ENCODE assay signal across 8 cellular contexts in the genomic region with DNA sequence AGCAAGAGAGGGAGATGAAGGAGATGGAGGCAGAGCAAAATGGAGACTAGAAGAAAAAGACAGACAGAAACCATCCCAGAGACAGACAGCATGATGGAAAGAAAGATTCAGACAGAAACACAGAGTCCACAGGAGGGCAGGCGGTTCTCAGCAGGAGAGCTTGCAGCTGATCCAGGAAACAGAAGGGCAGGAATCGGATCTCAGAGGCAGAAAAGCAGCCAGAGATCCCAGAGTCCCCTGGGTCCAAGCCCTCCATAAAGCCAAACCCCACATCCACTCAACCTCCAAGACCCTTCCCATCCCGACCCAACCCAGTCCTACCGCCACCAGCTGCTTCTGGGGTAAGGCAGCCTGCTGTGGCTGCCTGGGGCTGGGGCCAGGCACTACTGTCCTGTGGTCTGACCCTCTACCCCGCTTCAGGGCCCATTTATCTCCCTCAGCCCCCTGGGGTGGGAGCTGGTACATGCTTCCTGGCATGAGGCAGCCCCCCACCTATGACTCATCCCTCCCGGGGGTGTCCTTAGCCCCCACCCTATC. TPM values are rescaled to one million over a fixed set of nuclear protein-coding genes. Genes with fewer than 3 reads are reported as not detected.
A peak's percentile ranks its signal among the peaks of the same experiment; 100 is the strongest.
DNase-seq lines count a peak whose midpoint lies in the region; ATAC-seq, FAIRE-seq and TF ChIP-seq lines count a peak whose summit lies in the region.

Gene UCN2, minus strand, starts transcription at position 400 of the 537 bp plus-strand sequence. CDS start 657 bp downstream, outside the sequence.

- H3K36me3 Mint-ChIP-seq in activated naive CD8-positive, alpha-beta T cell treated with anti-CD3 and anti-CD28 coated beads, Interleukin-2, amount 50 U/mL, for 24 hours (ENCODE audit: low read depth) = no peaks in the 10 kb centered on the region
- no peaks in the 10 kb centered on the region for H3K36me3 Mint-ChIP-seq in immature natural killer cell

- no peaks in the 10 kb centered on the region for H3K36me3 ChIP-seq in A673 (ENCODE audit: insufficient read depth, low read length, poor library complexity, severe bottlenecking)
- H3K36me3 ChIP-seq in HEK293 (ENCODE audit: control insufficient read depth in 2 of 2, insufficient read depth in 1 of 2, low read length in 2 of 2) = no peaks in the 10 kb centered on the region

- H3K4me3 ChIP-seq in A673 (ENCODE audit: low read depth, low read length, poor library complexity, severe bottlenecking) (no peak within 1 kb of the TSS), HEK293 (ENCODE audit: low read depth, low read length) (no peak within 1 kb of the TSS)

- no peaks in the 10 kb centered on the region for H3K9me3 Mint-ChIP-seq in activated naive CD8-positive, alpha-beta T cell treated with anti-CD3 and anti-CD28 coated beads, Interleukin-2, amount 50 U/mL, for 24 hours
- H3K9me3 Mint-ChIP-seq in immature natural killer cell = no peaks in the 10 kb centered on the region

- DNase-seq in A673 (ENCODE audit: low spot score) (peak; percentile 30), immature natural killer cell (no peak), GM12891 (ENCODE audit: insufficient read length, low spot score) (no peak), SW 1271 (lab: John Stamatoyannopoulos, UW) (no peak)
- DNase-seq in activated naive CD8-positive, alpha-beta T cell treated with anti-CD3 and anti-CD28 coated beads, Interleukin-2, amount 50 U/mL, for 24 hours = no peak

- H3K9me3 ChIP-seq in A673 (ENCODE audit: low read depth, low read length, poor library complexity, severe bottlenecking) (no peaks in the 10 kb centered on the region), HEK293 (ENCODE audit: control insufficient read depth, insufficient read depth, low read depth, low read length) (no peaks in the 10 kb centered on the region)

- no TSS peak for BruUV-seq in A673 (replicated peaks; lab: Mats Ljungman, UMichigan)

- ATAC-seq in activated naive CD8-positive, alpha-beta T cell treated with anti-CD3 and anti-CD28 coated beads, Interleukin-2, amount 50 U/mL, for 24 hours = no peak
- ATAC-seq in HG02642 (IDR thresholded peaks at IDR 0.05; ENCODE audit: poor library complexity, unreplicated experiment) = no peak
- ATAC-seq in GM19328 (IDR thresholded peaks at IDR 0.05; ENCODE audit: unreplicated experiment) = no peak

- no peak within 1 kb of the TSS for H3K4me3 Mint-ChIP-seq in activated naive CD8-positive, alpha-beta T cell treated with anti-CD3 and anti-CD28 coated beads, Interleukin-2, amount 50 U/mL, for 24 hours
- peak within 1 kb of the TSS; percentile 33 to 74 (median 48) for H3K4me3 Mint-ChIP-seq in immature natural killer cell

- no peak for TF ChIP-seq CTCF in A673 (conservative IDR thresholded peaks at IDR 0.05; ENCODE audit: low read depth, low read length)
- TF ChIP-seq CTCF in HEK293 (tag by site-specific recombination; IDR thresholded peaks at IDR 0.05) = no peak

- H3K27me3 ChIP-seq in A673 (replicated peaks; ENCODE audit: insufficient read depth, low read depth, low read length, poor library complexity) = no peaks in the 10 kb centered on the region

- POLR2A ChIA-PET in A673 (lab: Charles Lee; ENCODE audit: low non-redundant PET) (no interaction called here), HEK293 (lab: Yijun Ruan, JAX) (no interaction called here)

- no peak within 1 kb of the TSS for H3K27ac ChIP-seq in A673 (ENCODE audit: low read depth, low read length, poor library complexity, severe bottlenecking)
- no peak within 1 kb of the TSS for H3K27ac ChIP-seq in HEK293 (ENCODE audit: extremely low read depth, low read depth, low read length)

- peak within 1 kb of the TSS; percentile 16 for H3K27ac Mint-ChIP-seq in activated naive CD8-positive, alpha-beta T cell treated with anti-CD3 and anti-CD28 coated beads, Interleukin-2, amount 50 U/mL, for 24 hours
- H3K27ac Mint-ChIP-seq in immature natural killer cell = peak within 1 kb of the TSS; percentile 84 to 96 (median 90)

- H3K27me3 Mint-ChIP-seq in activated naive CD8-positive, alpha-beta T cell treated with anti-CD3 and anti-CD28 coated beads, Interleukin-2, amount 50 U/mL, for 24 hours = peaks cover 2% of the 10 kb centered on the region
- peaks cover 0 to 5% (median 2%) of the 10 kb centered on the region in 3 donors for H3K27me3 Mint-ChIP-seq in immature natural killer cell (ENCODE audit: low read depth in 3 of 3)

- H3K4me1 ChIP-seq in A673 (ENCODE audit: insufficient read depth, low read length, poor library complexity, severe bottlenecking) = peaks cover 9% of the 10 kb centered on the region
- no peaks in the 10 kb centered on the region for H3K4me1 ChIP-seq in HEK293 (ENCODE audit: control insufficient read depth, insufficient read depth, low read length)

- CTCF ChIA-PET in A673 (lab: Charles Lee) (no interaction called here), HEK293 (lab: Yijun Ruan, JAX) (interaction anchor here (1.2 kb wide), 1 partner anchor 127 kb away, joined by 5 read pairs; no protein-coding TSS in a partner anchor)

- H3K4me1 Mint-ChIP-seq in activated naive CD8-positive, alpha-beta T cell treated with anti-CD3 and anti-CD28 coated beads, Interleukin-2, amount 50 U/mL, for 24 hours = peaks cover 26% of the 10 kb centered on the region
- H3K4me1 Mint-ChIP-seq in immature natural killer cell = peaks cover 20 to 25% of the 10 kb centered on the region in 2 donors

- intact Hi-C loops in A673 (cut with micrococcal nuclease; ENCODE audit: unreplicated experiment) = no loop called here

- no peak for FAIRE-seq in GM12891 (lab: Jason Lieb, UNC)

- no peak for TF ChIP-seq POLR2A in GM12891 (IDR thresholded peaks at IDR 0.05; ENCODE audit: low read depth, low read length)

TF ChIP-seq in HEK293, 187 proteins besides CTCF, POLR2A, EP300 and RAD21 (continues in another document):
- TF ChIP-seq ZBTB17 (tag by site-specific recombination; IDR thresholded peaks at IDR 0.05) (peak; percentile 91), ZNF658 (tag by site-specific recombination; IDR thresholded peaks at IDR 0.05) (no peak), ZFP41 (tag by site-specific recombination; IDR thresholded peaks at IDR 0.05; ENCODE audit: borderline replicate concordance) (no peak), GLI4 (tag by site-specific recombination; IDR thresholded peaks at IDR 0.05) (no peak), ZNF529 (tag by site-specific recombination; IDR thresholded peaks at IDR 0.05; ENCODE audit: insufficient replicate concordance) (no peak), ZNF366 (tag by site-specific recombination; conservative IDR thresholded peaks at IDR 0.05) (peak; percentile 58; the same call in 1 of the 2 replicates), ZNF639 (tag by site-specific recombination; IDR thresholded peaks at IDR 0.05) (no peak), ZNF548 (tag by site-specific recombination; IDR thresholded peaks at IDR 0.05) (no peak), ZNF792 (tag by site-specific recombination; IDR thresholded peaks at IDR 0.05) (no peak)

TF ChIP-seq in GM12891, 5 proteins besides CTCF, POLR2A, EP300 and RAD21:
- TF ChIP-seq SPI1 (IDR thresholded peaks at IDR 0.05; ENCODE audit: low read depth, low read length) (no peak), PAX5 (IDR thresholded peaks at IDR 0.05; ENCODE audit: insufficient read depth, low read length, severe bottlenecking) (no peak), POLR2AphosphoS5 (IDR thresholded peaks at IDR 0.05; ENCODE audit: low read depth, low read length) (no peak), POU2F2 (IDR thresholded peaks at IDR 0.05; ENCODE audit: low read depth, low read length) (no peak), TAF1 (IDR thresholded peaks at IDR 0.05; ENCODE audit: low read depth, low read length) (no peak)

RNA-seq across cellular contexts. Expression of gene UCN2, which starts in this region (rescaled TPM):
- 0.49 and 0.81 TPM in 2 replicates for total RNA-seq in A673 (2021)
- not detected for polyA plus RNA-seq in immature natural killer cell
- polyA plus RNA-seq in GM12891 (2012; ENCODE audit: low read depth, missing spikeins) = 0.15 TPM

Comparison
In these comparisons a context has a peak if more than half of its experiments do, and no peak if none do; other contexts are left out.
1. Peak in DNase-seq in A673; RNA of the gene not detected or under 1 TPM.